Comparison of ENCODE assay signal across 8 cellular contexts in the genomic region with DNA sequence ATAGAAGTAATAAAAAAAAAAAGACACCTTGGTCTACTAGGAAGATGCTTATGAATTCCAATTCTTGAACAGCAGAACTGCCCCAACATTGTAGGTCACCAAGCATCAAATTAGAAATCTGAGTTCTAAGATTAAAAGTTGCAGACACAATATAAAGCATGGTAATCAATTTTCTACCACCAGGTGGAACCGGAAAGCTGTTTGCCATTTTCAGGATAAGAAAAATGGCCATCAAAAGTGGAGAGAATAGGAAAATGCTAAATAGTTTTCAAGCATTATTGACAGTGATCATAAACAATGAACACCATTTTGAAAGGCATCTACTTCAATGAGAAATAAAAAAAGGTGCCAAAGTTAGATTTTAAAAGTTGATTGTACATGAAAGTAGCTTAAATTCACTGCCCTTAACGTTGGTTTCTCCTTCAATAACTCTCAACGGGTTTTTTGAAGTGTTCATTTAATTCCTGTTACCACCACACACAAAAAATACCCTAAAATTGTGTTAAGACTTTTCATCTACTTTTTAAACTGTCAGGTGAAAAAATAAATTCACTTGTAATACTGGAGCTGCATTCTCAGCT.
DNase-seq lines count a peak whose midpoint lies in the region; ATAC-seq, FAIRE-seq and TF ChIP-seq lines count a peak whose summit lies in the region.

No MANE protein-coding gene starts in this region.

- ATAC-seq in heart left ventricle, result no peak
- no peak for ATAC-seq in Right ventricle myocardium superior (ENCODE audit: poor library complexity)
- ATAC-seq in GM19395 (IDR thresholded peaks at IDR 0.05; ENCODE audit: unreplicated experiment), result no peak
- no peak for ATAC-seq in GM21529 (IDR thresholded peaks at IDR 0.05; ENCODE audit: unreplicated experiment)
- no peak for ATAC-seq in GM18502 (IDR thresholded peaks at IDR 0.05; ENCODE audit: poor library complexity, unreplicated experiment)

- FAIRE-seq in urothelium cell line (lab: Jason Lieb, UNC), result no peak

- WGBS in heart left ventricle, 4 donors, result 54 to 82% (median 80%) methylated on average over 3 of the region's 3 CpGs

- TF ChIP-seq POLR2A in heart left ventricle (IDR thresholded peaks at IDR 0.05), result no peak

- DNase-seq in heart left ventricle, result no peak
- DNase-seq in Right ventricle myocardium superior, result no peak
- DNase-seq in RPMI7951 (ENCODE audit: low read depth), result peak; percentile 16
- peak; percentile 12 to 56 for DNase-seq in foreskin fibroblast
- peak; percentile 3 for DNase-seq in urothelium cell line (ENCODE audit: low spot score)

- no peak overlapping the region for H3K27ac ChIP-seq in heart left ventricle

- H3K4me1 ChIP-seq in heart left ventricle, result no peaks in the 10 kb centered on the region

- H3K4me3 ChIP-seq in heart left ventricle (no peak overlapping the region), foreskin fibroblast (ENCODE audit: low read depth in 1 of 2, low read length in 2 of 2) (no peak overlapping the region)

- no peaks in the 10 kb centered on the region for H3K27me3 ChIP-seq in heart left ventricle

- H3K9me3 ChIP-seq in heart left ventricle, result no peaks in the 10 kb centered on the region

- no peaks in the 10 kb centered on the region for H3K36me3 ChIP-seq in heart left ventricle

- intact Hi-C loops in heart left ventricle (cut with DNase I), result loop anchor here in 7 of 10 donors (5.0 to 10.0 kb wide), 4 partner anchors 297 to 310 kb away; a partner anchor contains a TSS
- intact Hi-C loops in Right ventricle myocardium superior (cut with DNase I), result no loop called here

- peak in 10 of 12 donors; percentile 25 to 59 (median 44) for TF ChIP-seq CTCF in heart left ventricle (IDR thresholded peaks at IDR 0.05)
- TF ChIP-seq CTCF in foreskin fibroblast (IDR thresholded peaks at IDR 0.05; ENCODE audit: low read depth, low read length), result peak; percentile 53

Comparison
In these comparisons a context has a peak if more than half of its experiments do, and no peak if none do; other contexts are left out.
1. DNase-seq: peak in RPMI7951 (single experiment), foreskin fibroblast (2 of 2) and urothelium cell line (single experiment); none in heart left ventricle (0 of 5) and Right ventricle myocardium superior (single experiment).